14 cellular contexts compared by ENCODE assay signal in the genomic region with DNA sequence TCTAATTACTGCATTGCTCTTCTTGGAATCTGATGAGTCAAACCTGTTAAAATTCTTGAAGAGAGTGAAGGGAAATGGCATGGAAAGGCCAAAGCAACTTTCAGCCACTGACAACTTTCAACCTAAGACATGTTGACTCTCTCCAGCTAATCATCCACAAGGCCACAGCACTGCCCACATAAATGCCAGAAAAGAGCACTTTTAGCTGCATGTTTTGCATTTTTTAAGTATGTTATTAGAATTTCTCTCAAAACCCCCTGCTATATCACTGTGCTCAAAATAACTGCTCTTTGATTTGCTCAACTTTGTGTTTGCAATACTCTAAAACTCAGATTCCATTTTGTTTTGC.
A peak's percentile ranks its signal among the peaks of the same experiment; 100 is the strongest.
DNase-seq lines count a peak whose midpoint lies in the region; ATAC-seq and TF ChIP-seq lines count a peak whose summit lies in the region.
"Had no signal": no experiment of that assay in that cellular context is flagged by ENCODE, and none has a peak within 500 bp of the region (broad histone marks: within the 10 kb centered on the region; RNA-seq: fewer than 3 reads in every experiment).

No MANE protein-coding gene starts in this region.

- TF ChIP-seq CTCF in SK-N-SH (IDR thresholded peaks at IDR 0.05) (no peak), OCI-LY1 (IDR thresholded peaks at IDR 0.05; ENCODE audit: low read length) (no peak)

- no peak for DNase-seq in SK-N-SH
- peak; percentile 61 for DNase-seq in renal cortical epithelial cell (ENCODE audit: low read depth)
- DNase-seq in cerebellum (ENCODE audit: low spot score), result no peak
- DNase-seq in activated CD4-positive, alpha-beta T cell treated with anti-CD3 and anti-CD28 coated beads, Interleukin-2, amount 50 U/mL, for 4 hours, result no peak
- DNase-seq: GOT3, MV-4-11, T-helper 9 cell, upper lobe of left lung had no signal

- H3K9me3 ChIP-seq in SK-N-SH (no peaks in the 10 kb centered on the region), OCI-LY1 (ENCODE audit: low read length) (no peaks in the 10 kb centered on the region)
- H3K9me3 ChIP-seq: upper lobe of left lung had no signal

- H3K36me3 ChIP-seq in SK-N-SH (replicated peaks in 1 of 2; ENCODE audit: control insufficient read depth in 1 of 2, insufficient read depth in 2 of 2, low read length in 1 of 2) (no peaks in the 10 kb centered on the region), OCI-LY1 (ENCODE audit: insufficient read depth, low read length) (no peaks in the 10 kb centered on the region)
- H3K36me3 ChIP-seq: upper lobe of left lung had no signal

- H3K4me1 ChIP-seq in SK-N-SH (ENCODE audit: control insufficient read depth in 1 of 2, insufficient read depth in 2 of 2, low read depth in 1 of 2, low read length in 1 of 2), result peaks cover 0 to 2% of the 10 kb centered on the region in 2 experiments; a peak in 2 of 4 replicates
- H3K4me1 ChIP-seq in OCI-LY1 (ENCODE audit: insufficient read depth, low read length, severe bottlenecking), result peaks cover 5% of the 10 kb centered on the region
- H3K4me1 ChIP-seq: upper lobe of left lung had no signal

- CTCF ChIA-PET in SK-N-SH (lab: Yijun Ruan, JAX), result no interaction called here

- ATAC-seq in SK-N-SH treated with all-trans-retinoic acid at 6 μM for 48 hours, result peak; percentile 51; the same call in 2 of the 3 replicates
- ATAC-seq in HG02678 (IDR thresholded peaks at IDR 0.05; ENCODE audit: unreplicated experiment), result peak; percentile 42
- ATAC-seq in GM18519 (IDR thresholded peaks at IDR 0.05; ENCODE audit: low FRiP score, unreplicated experiment), result no peak

- H2AFZ ChIP-seq in SK-N-SH (ENCODE audit: low read depth) (no peak overlapping the region), OCI-LY1 (ENCODE audit: low read length) (no peak overlapping the region)

- H3K4me2 ChIP-seq in SK-N-SH (no peak overlapping the region), OCI-LY1 (ENCODE audit: low read length) (no peak overlapping the region)

- no peaks in the 10 kb centered on the region for H3K79me2 ChIP-seq in SK-N-SH (ENCODE audit: insufficient read depth)
- no peaks in the 10 kb centered on the region for H3K79me2 ChIP-seq in OCI-LY1 (ENCODE audit: insufficient read depth, low read length)

- H3K4me3 ChIP-seq in SK-N-SH (ENCODE audit: low read depth in 2 of 2, low read length in 1 of 2) (no peak overlapping the region), OCI-LY1 (ENCODE audit: low read depth, low read length, poor library complexity, severe bottlenecking) (no peak overlapping the region)
- H3K4me3 ChIP-seq: lung, upper lobe of left lung had no signal

- no peak for TF ChIP-seq EP300 in SK-N-SH (IDR thresholded peaks at IDR 0.05; ENCODE audit: borderline replicate concordance in 1 of 2, low read depth in 1 of 2, low read length in 1 of 2)

- no peaks in the 10 kb centered on the region for H3K27me3 ChIP-seq in SK-N-SH (ENCODE audit: insufficient read depth)
- no peaks in the 10 kb centered on the region for H3K27me3 ChIP-seq in OCI-LY1 (ENCODE audit: insufficient read depth, low read length)
- H3K27me3 ChIP-seq: upper lobe of left lung had no signal

- POLR2A ChIA-PET in SK-N-SH (lab: Yijun Ruan, JAX), result no interaction called here

- H3K9me2 ChIP-seq in SK-N-SH, result no peaks in the 10 kb centered on the region
- no peaks in the 10 kb centered on the region for H3K9me2 ChIP-seq in OCI-LY1 (ENCODE audit: low read depth, low read length)

- H3K27ac ChIP-seq in SK-N-SH (ENCODE audit: low read depth in 2 of 2, low read length in 1 of 2) (no peak overlapping the region), OCI-LY1 (ENCODE audit: low read depth, low read length, poor library complexity, severe bottlenecking) (peak overlapping the region; percentile 49)
- H3K27ac ChIP-seq: 22Rv1, upper lobe of left lung had no signal

- H3K9ac ChIP-seq in SK-N-SH, result no peak overlapping the region
- H3K9ac ChIP-seq in OCI-LY1 (ENCODE audit: low read length), result no peak overlapping the region

- TF ChIP-seq RAD21 in SK-N-SH (IDR thresholded peaks at IDR 0.05; ENCODE audit: low read length), result no peak

- H4K20me1 ChIP-seq in SK-N-SH (ENCODE audit: insufficient read depth) (no peaks in the 10 kb centered on the region), OCI-LY1 (ENCODE audit: insufficient read depth, low read length) (no peaks in the 10 kb centered on the region)

- no peaks in the 10 kb centered on the region for H3F3A ChIP-seq in SK-N-SH (replicated peaks; ENCODE audit: insufficient read depth)
- no peaks in the 10 kb centered on the region for H3F3A ChIP-seq in OCI-LY1 (ENCODE audit: insufficient read depth, low read length)

TF ChIP-seq in SK-N-SH treated with all-trans-retinoic acid at 6 μM for 48 hours, 23 proteins besides CTCF, POLR2A, EP300 and RAD21:
- TF ChIP-seq ISL1 (CRISPR knock-in tag; IDR thresholded peaks at IDR 0.05), result 0 out of 2 replicates have a peak, but pooled peaks have one; percentile 30
- no peak for TF ChIP-seq CSDC2 (CRISPR knock-in tag; IDR thresholded peaks at IDR 0.05)

TF ChIP-seq in SK-N-SH, 30 proteins besides CTCF, POLR2A, EP300 and RAD21:
- TF ChIP-seq POLR2AphosphoS5 (IDR thresholded peaks at IDR 0.05; ENCODE audit: low read depth, low read length) (no peak), FOSL2 (IDR thresholded peaks at IDR 0.05; ENCODE audit: borderline replicate concordance, low read depth) (no peak), RCOR1 (IDR thresholded peaks at IDR 0.05; ENCODE audit: low read length) (no peak), TCF12 (IDR thresholded peaks at IDR 0.05) (no peak), FOXM1 (IDR thresholded peaks at IDR 0.05; ENCODE audit: low read depth) (no peak), SIN3A (IDR thresholded peaks at IDR 0.05; ENCODE audit: borderline replicate concordance, low read depth, low read length) (no peak), MAX (IDR thresholded peaks at IDR 0.05; ENCODE audit: low read depth) (no peak), EZH2phosphoT487 (IDR thresholded peaks at IDR 0.05; ENCODE audit: borderline replicate concordance, low read depth) (no peak), RFX5 (IDR thresholded peaks at IDR 0.05; ENCODE audit: low read length) (no peak), SMC3 (IDR thresholded peaks at IDR 0.05; ENCODE audit: low read depth, low read length) (no peak), NRF1 (IDR thresholded peaks at IDR 0.05; ENCODE audit: low read depth, low read length) (no peak), CHD2 (IDR thresholded peaks at IDR 0.05; ENCODE audit: low read length, partially characterized antibody) (no peak), ZBTB33 (IDR thresholded peaks at IDR 0.05; ENCODE audit: borderline replicate concordance, low read depth) (no peak)
- TF ChIP-seq, protein P1, sequence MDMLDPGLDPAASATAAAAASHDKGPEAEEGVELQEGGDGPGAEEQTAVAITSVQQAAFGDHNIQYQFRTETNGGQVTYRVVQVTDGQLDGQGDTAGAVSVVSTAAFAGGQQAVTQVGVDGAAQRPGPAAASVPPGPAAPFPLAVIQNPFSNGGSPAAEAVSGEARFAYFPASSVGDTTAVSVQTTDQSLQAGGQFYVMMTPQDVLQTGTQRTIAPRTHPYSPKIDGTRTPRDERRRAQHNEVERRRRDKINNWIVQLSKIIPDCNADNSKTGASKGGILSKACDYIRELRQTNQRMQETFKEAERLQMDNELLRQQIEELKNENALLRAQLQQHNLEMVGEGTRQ (IDR thresholded peaks at IDR 0.05; ENCODE audit: borderline replicate concordance, low read depth, low read length), result no peak
